ENCODE assay signal across 37 cellular contexts in genomic region chr3:140576444-140576843, GRCh38.
A peak's percentile ranks its signal among the peaks of the same experiment; 100 is the strongest.
DNase-seq lines count a peak whose midpoint lies in the region; ATAC-seq, FAIRE-seq and TF ChIP-seq lines count a peak whose summit lies in the region.
"Had no signal": no experiment of that assay in that cellular context is flagged by ENCODE, and none has a peak within 500 bp of the region (broad histone marks: within the 10 kb centered on the region; RNA-seq: fewer than 3 reads in every experiment).

No MANE protein-coding gene starts in this region.

- H3K4me2 ChIP-seq in astrocyte (ENCODE audit: low read length) = no peak overlapping the region
- H3K4me2 ChIP-seq: A549; BLaER1; BLaER1 treated with 17β-estradiol and CSF1 and Interleukin-3, amounts not matched to agents 10 nM and 100 nM had no signal

- H3K27ac ChIP-seq in astrocyte (ENCODE audit: low read depth, low read length) (no peak overlapping the region), left lung (no peak overlapping the region), tibial nerve (no peak overlapping the region), breast epithelium (no peak overlapping the region)
- H3K27ac ChIP-seq: 22Rv1; A549; BLaER1; BLaER1 treated with 17β-estradiol and CSF1 and Interleukin-3, amounts not matched to agents 10 nM and 100 nM; C4-2B had no signal

- peaks cover 43% of the 10 kb centered on the region for H3K4me1 Mint-ChIP-seq in astrocyte (ENCODE audit: low read depth, unreplicated experiment)
- peaks cover 17% of the 10 kb centered on the region for H3K4me1 Mint-ChIP-seq in osteocyte (ENCODE audit: unreplicated experiment)
- H3K4me1 Mint-ChIP-seq: B cell; CD14-positive monocyte; CD4-positive, alpha-beta memory T cell; CD4-positive, CD25-positive, alpha-beta regulatory T cell; CD8-positive, alpha-beta memory T cell had no signal

- H3K9me3 Mint-ChIP-seq in astrocyte (ENCODE audit: unreplicated experiment) (no peaks in the 10 kb centered on the region), osteocyte (ENCODE audit: unreplicated experiment) (no peaks in the 10 kb centered on the region)
- H3K9me3 Mint-ChIP-seq: CD4-positive, alpha-beta memory T cell; CD4-positive, alpha-beta T cell; CD8-positive, alpha-beta memory T cell; CD8-positive, alpha-beta T cell had no signal

- H3K36me3 ChIP-seq in astrocyte (ENCODE audit: insufficient read depth, low read length) (no peaks in the 10 kb centered on the region), left lung (no peaks in the 10 kb centered on the region), tibial nerve (no peaks in the 10 kb centered on the region), breast epithelium (no peaks in the 10 kb centered on the region)
- H3K36me3 ChIP-seq: BE2C; BLaER1; BLaER1 treated with 17β-estradiol and CSF1 and Interleukin-3, amounts not matched to agents 10 nM and 100 nM had no signal

- peaks cover 11% of the 10 kb centered on the region for H3K4me1 ChIP-seq in astrocyte (ENCODE audit: insufficient read depth, low read length)
- H3K4me1 ChIP-seq in left lung = no peaks in the 10 kb centered on the region
- H3K4me1 ChIP-seq in tibial nerve = no peaks in the 10 kb centered on the region
- no peaks in the 10 kb centered on the region for H3K4me1 ChIP-seq in breast epithelium
- H3K4me1 ChIP-seq: A549; BE2C; BLaER1; BLaER1 treated with 17β-estradiol and CSF1 and Interleukin-3, amounts not matched to agents 10 nM and 100 nM; Caco-2 had no signal

- no peaks in the 10 kb centered on the region for H4K20me1 ChIP-seq in astrocyte (ENCODE audit: insufficient read depth, low read length)
- H4K20me1 ChIP-seq: BLaER1; BLaER1 treated with 17β-estradiol and CSF1 and Interleukin-3, amounts not matched to agents 10 nM and 100 nM had no signal

- ATAC-seq in Right ventricle myocardium inferior (no peak), left lung (no peak)
- ATAC-seq: A549; CD8-positive, alpha-beta T cell had no signal

- H3K36me3 Mint-ChIP-seq in astrocyte (ENCODE audit: low read depth, unreplicated experiment) (peaks cover 12% of the 10 kb centered on the region), osteocyte (ENCODE audit: unreplicated experiment) (peaks cover 2% of the 10 kb centered on the region)
- H3K36me3 Mint-ChIP-seq: CD14-positive monocyte; CD4-positive, alpha-beta memory T cell; CD4-positive, CD25-positive, alpha-beta regulatory T cell; CD8-positive, alpha-beta memory T cell; CD8-positive, alpha-beta T cell had no signal

- no peak overlapping the region for H3K9ac ChIP-seq in astrocyte (ENCODE audit: low read length)
- H3K9ac ChIP-seq: BLaER1; BLaER1 treated with 17β-estradiol and CSF1 and Interleukin-3, amounts not matched to agents 10 nM and 100 nM had no signal

- no peak for TF ChIP-seq EP300 in tibial nerve (IDR thresholded peaks at IDR 0.05)

- H3K27me3 Mint-ChIP-seq in astrocyte (ENCODE audit: low read depth, unreplicated experiment) = peaks cover 3% of the 10 kb centered on the region
- H3K27me3 Mint-ChIP-seq in osteocyte (ENCODE audit: unreplicated experiment) = no peaks in the 10 kb centered on the region
- H3K27me3 Mint-ChIP-seq: CD4-positive, CD25-positive, alpha-beta regulatory T cell had no signal

- intact Hi-C loops in Right ventricle myocardium inferior (cut with DNase I) (no loop called here), left lung (cut with DNase I) (no loop called here), breast epithelium (cut with DNase I; ENCODE audit: low total_unique reads) (no loop called here)

- no peaks in the 10 kb centered on the region for H3K27me3 ChIP-seq in astrocyte (ENCODE audit: insufficient read depth, low read length)
- H3K27me3 ChIP-seq in left lung = no peaks in the 10 kb centered on the region
- no peaks in the 10 kb centered on the region for H3K27me3 ChIP-seq in tibial nerve
- no peaks in the 10 kb centered on the region for H3K27me3 ChIP-seq in breast epithelium
- H3K27me3 ChIP-seq: BE2C; BLaER1; BLaER1 treated with 17β-estradiol and CSF1 and Interleukin-3, amounts not matched to agents 10 nM and 100 nM had no signal

- FAIRE-seq in astrocyte (lab: Jason Lieb, UNC) = no peak
- FAIRE-seq: A204.1, A549, D721Med had no signal

- WGBS in tibial nerve, 2 donors = 81 to 85% methylated on average over 5 of the region's 5 CpGs

- H3K4me3 Mint-ChIP-seq in astrocyte (ENCODE audit: unreplicated experiment) (no peak overlapping the region), osteocyte (ENCODE audit: unreplicated experiment) (no peak overlapping the region)
- H3K4me3 Mint-ChIP-seq: B cell; CD14-positive monocyte; CD4-positive, alpha-beta memory T cell; CD4-positive, alpha-beta T cell; CD4-positive, CD25-positive, alpha-beta regulatory T cell; CD8-positive, alpha-beta memory T cell; CD8-positive, alpha-beta T cell had no signal

- H3K27ac Mint-ChIP-seq in astrocyte (ENCODE audit: unreplicated experiment) (peak overlapping the region; percentile 85), osteocyte (ENCODE audit: unreplicated experiment) (no peak overlapping the region)
- H3K27ac Mint-ChIP-seq: B cell; CD14-positive monocyte; CD4-positive, alpha-beta memory T cell; CD4-positive, alpha-beta T cell; CD4-positive, CD25-positive, alpha-beta regulatory T cell; CD8-positive, alpha-beta memory T cell; CD8-positive, alpha-beta T cell had no signal

- TF ChIP-seq POLR2A in tibial nerve (IDR thresholded peaks at IDR 0.05) = no peak
- no peak for TF ChIP-seq POLR2A in breast epithelium (IDR thresholded peaks at IDR 0.05)

- no peaks in the 10 kb centered on the region for H3K79me2 ChIP-seq in astrocyte (ENCODE audit: insufficient read depth, low read length)

- no peaks in the 10 kb centered on the region for H3K9me3 ChIP-seq in astrocyte (ENCODE audit: insufficient read depth, low read depth, low read length)
- H3K9me3 ChIP-seq in left lung = no peaks in the 10 kb centered on the region
- H3K9me3 ChIP-seq in tibial nerve = no peaks in the 10 kb centered on the region
- no peaks in the 10 kb centered on the region for H3K9me3 ChIP-seq in breast epithelium
- H3K9me3 ChIP-seq: A549; BE2C; BLaER1; BLaER1 treated with 17β-estradiol and CSF1 and Interleukin-3, amounts not matched to agents 10 nM and 100 nM; Caco-2 had no signal

- H3K4me3 ChIP-seq in astrocyte (ENCODE audit: insufficient read depth, low read depth, low read length) = no peak overlapping the region
- H3K4me3 ChIP-seq in left lung = no peak overlapping the region
- no peak overlapping the region for H3K4me3 ChIP-seq in tibial nerve
- H3K4me3 ChIP-seq in breast epithelium = no peak overlapping the region
- H3K4me3 ChIP-seq: A549; BLaER1; BLaER1 treated with 17β-estradiol and CSF1 and Interleukin-3, amounts not matched to agents 10 nM and 100 nM had no signal

- H2AFZ ChIP-seq in astrocyte (ENCODE audit: low read depth, low read length) = no peak overlapping the region

- DNase-seq in astrocyte (ENCODE audit: low read depth) = no peak
- DNase-seq in islet precursor cell = peak; percentile 55
- peak; percentile 32 for DNase-seq in left kidney (ENCODE audit: low read depth, low spot score)
- DNase-seq in osteocyte (ENCODE audit: extremely low spot score, unreplicated experiment) = peak; percentile 23
- DNase-seq in Right ventricle myocardium inferior (ENCODE audit: missing footprints) = no peak
- DNase-seq in left lung = no peak
- DNase-seq in tibial nerve (ENCODE audit: low spot score in 2 of 2) = no peak
- no peak for DNase-seq in breast epithelium (ENCODE audit: low spot score in 2 of 2)
- DNase-seq: 8988T; ACHN; AML-193; BE2C; C1 segment of cervical spinal cord; Caco-2; Calu3; CD4-positive, alpha-beta memory T cell; CD4-positive, alpha-beta T cell; CD4-positive, CD25-positive, alpha-beta regulatory T cell; CD8-positive, alpha-beta memory T cell; CD8-positive, alpha-beta T cell; COR-L47; DMS 273 treated with DMSO at 0.1 percent for 48 hours; DMS153; DMS53; DMS79; DMS79 treated with DMSO at 0.1 percent for 48 hours; DND-41; EL had no signal

- no peak for TF ChIP-seq CTCF in astrocyte (IDR thresholded peaks at IDR 0.05; ENCODE audit: insufficient read depth, low read depth, low read length)
- no peak for TF ChIP-seq CTCF in osteocyte (IDR thresholded peaks at IDR 0.05)
- no peak for TF ChIP-seq CTCF in left lung (IDR thresholded peaks at IDR 0.05)
- no peak for TF ChIP-seq CTCF in tibial nerve (IDR thresholded peaks at IDR 0.05)
- no peak for TF ChIP-seq CTCF in breast epithelium (IDR thresholded peaks at IDR 0.05)

Comparison
In these comparisons a context has a peak if more than half of its experiments do, and no peak if none do; other contexts are left out.
1. DNase-seq: peak in islet precursor cell (single experiment), left kidney (single experiment) and osteocyte (single experiment); none in astrocyte (single experiment), Right ventricle myocardium inferior (single experiment), left lung (0 of 2), tibial nerve (0 of 2) and breast epithelium (0 of 2).